ENCODE assay signal across 1 cellular context in genomic region chr6:111482959-111483735, GRCh38.
TF ChIP-seq lines count a peak whose summit lies in the region.

Gene REV3L (minus strand): TSS chr6:111483218. CDS start chr6:111482888, 330 bp downstream.

TF ChIP-seq in HepG2, 621 proteins besides CTCF, POLR2A, EP300 and RAD21 (continued from another document and continues in another):
- TF ChIP-seq FOXK2 (IDR thresholded peaks at IDR 0.05) (0 out of 2 replicates have a peak, but pooled peaks have one; percentile 42), ZNF572 (CRISPR knock-in tag; IDR thresholded peaks at IDR 0.05) (0 out of 2 replicates have a peak, but pooled peaks have one; percentile 18), KDM5A (IDR thresholded peaks at IDR 0.05; ENCODE audit: borderline replicate concordance, low read length) (peak; percentile 83), GZF1 (CRISPR knock-in tag; IDR thresholded peaks at IDR 0.05) (no peak), ZNF354B (CRISPR knock-in tag; IDR thresholded peaks at IDR 0.05) (0 out of 2 replicates have a peak, but pooled peaks have one; percentile 20), ZMYM4 (CRISPR knock-in tag; IDR thresholded peaks at IDR 0.05) (peak; percentile 38; the same call in 1 of the 2 replicates), KAT7 (CRISPR knock-in tag; IDR thresholded peaks at IDR 0.05; ENCODE audit: borderline replicate concordance) (peak; percentile 77), ZBTB37 (CRISPR knock-in tag; IDR thresholded peaks at IDR 0.05) (no peak), ATF7-NPFF (CRISPR knock-in tag; IDR thresholded peaks at IDR 0.05; ENCODE audit: low read depth) (no peak), MED13 (CRISPR knock-in tag; IDR thresholded peaks at IDR 0.05) (peak; percentile 27; the same call in 1 of the 2 replicates), ZFP82 (CRISPR knock-in tag; IDR thresholded peaks at IDR 0.05; ENCODE audit: borderline replicate concordance) (peak; percentile 72; the same call in 1 of the 2 replicates), ZNF710 (CRISPR knock-in tag; IDR thresholded peaks at IDR 0.05; ENCODE audit: borderline replicate concordance) (peak; percentile 70), IRF1 (CRISPR knock-in tag; IDR thresholded peaks at IDR 0.05; ENCODE audit: low read depth) (0 out of 2 replicates have a peak, but pooled peaks have one; percentile 43), NFYB (CRISPR knock-in tag; IDR thresholded peaks at IDR 0.05) (peak; percentile 21; the same call in 1 of the 2 replicates), ZIK1 (CRISPR knock-in tag; IDR thresholded peaks at IDR 0.05; ENCODE audit: borderline replicate concordance, low read depth) (peak; percentile 45; the same call in 1 of the 2 replicates), ZNF670 (CRISPR knock-in tag; IDR thresholded peaks at IDR 0.05; ENCODE audit: borderline replicate concordance) (peak; percentile 19; the same call in 1 of the 2 replicates), ZNF276 (CRISPR knock-in tag; IDR thresholded peaks at IDR 0.05; ENCODE audit: low read depth) (no peak; the same call in 1 of the 2 replicates), ZNF142 (CRISPR knock-in tag; IDR thresholded peaks at IDR 0.05) (peak; percentile 89; the same call in 1 of the 2 replicates), TEAD3 (CRISPR knock-in tag; optimal IDR thresholded peaks at IDR 0.05; ENCODE audit: borderline replicate concordance) (peak; percentile 57), SKIL (CRISPR knock-in tag; IDR thresholded peaks at IDR 0.05; ENCODE audit: borderline replicate concordance) (peak; percentile 44; the same call in 1 of the 2 replicates), ZC3H13 (CRISPR knock-in tag; IDR thresholded peaks at IDR 0.05) (peak; percentile 85), ZNF724P (CRISPR knock-in tag; IDR thresholded peaks at IDR 0.05; ENCODE audit: borderline replicate concordance) (0 out of 2 replicates have a peak, but pooled peaks have one; percentile 42), MTA3 (CRISPR knock-in tag; IDR thresholded peaks at IDR 0.05) (no peak), ARHGAP35 (CRISPR knock-in tag; IDR thresholded peaks at IDR 0.05; ENCODE audit: borderline replicate concordance) (peak; percentile 57), RCOR2 (CRISPR knock-in tag; IDR thresholded peaks at IDR 0.05) (no peak), ZFY (CRISPR knock-in tag; IDR thresholded peaks at IDR 0.05) (no peak), PRMT3 (CRISPR knock-in tag; IDR thresholded peaks at IDR 0.05; ENCODE audit: borderline replicate concordance, low read depth) (no peak), KDM2A (CRISPR knock-in tag; IDR thresholded peaks at IDR 0.05; ENCODE audit: borderline replicate concordance, low read depth) (peak; percentile 68), ZNF777 (CRISPR knock-in tag; IDR thresholded peaks at IDR 0.05) (peak; percentile 69; the same call in 1 of the 2 replicates), RELA (CRISPR knock-in tag; IDR thresholded peaks at IDR 0.05) (peak; percentile 28; the same call in 1 of the 2 replicates), PHF8 (CRISPR knock-in tag; IDR thresholded peaks at IDR 0.05) (peak; percentile 77), E2F5 (CRISPR knock-in tag; conservative IDR thresholded peaks at IDR 0.05) (peak; percentile 89), ZNF879 (CRISPR knock-in tag; IDR thresholded peaks at IDR 0.05) (peak; percentile 76; the same call in 1 of the 2 replicates), JDP2 (CRISPR knock-in tag; IDR thresholded peaks at IDR 0.05; ENCODE audit: borderline replicate concordance) (0 out of 2 replicates have a peak, but pooled peaks have one; percentile 49), ONECUT2 (CRISPR knock-in tag; IDR thresholded peaks at IDR 0.05) (peak; percentile 53; the same call in 1 of the 2 replicates), MXD3 (CRISPR knock-in tag; IDR thresholded peaks at IDR 0.05) (peak; percentile 8), ERF (CRISPR knock-in tag; IDR thresholded peaks at IDR 0.05) (peak; percentile 56), THAP11 (CRISPR knock-in tag; IDR thresholded peaks at IDR 0.05) (peak; percentile 84), GMEB2 (CRISPR knock-in tag; IDR thresholded peaks at IDR 0.05; ENCODE audit: low read depth) (peak; percentile 32; the same call in 1 of the 2 replicates), JUN (CRISPR knock-in tag; IDR thresholded peaks at IDR 0.05) (peak; percentile 66; the same call in 1 of the 2 replicates), ZNF577 (CRISPR knock-in tag; IDR thresholded peaks at IDR 0.05; ENCODE audit: borderline replicate concordance, low read depth) (no peak)
